In genomic region chr7:22173884-22174573, GRCh38 we compare ENCODE assay signal across 8 cellular contexts.
DNase-seq lines count a peak whose midpoint lies in the region; ATAC-seq, FAIRE-seq and TF ChIP-seq lines count a peak whose summit lies in the region.

No MANE protein-coding gene starts in this region.

- intact Hi-C loops in pancreas (cut with DNase I): no loop called here

- H3K4me1 ChIP-seq in pancreas: peaks cover 12 to 47% (median 37%) of the 10 kb centered on the region in 3 donors

- H3K36me3 ChIP-seq in pancreas: peaks cover 0 to 3% (median 0%) of the 10 kb centered on the region in 3 donors

- H3K4me3 ChIP-seq in pancreas: no peak overlapping the region

- TF ChIP-seq CTCF in pancreas (IDR thresholded peaks at IDR 0.05): no peak

- H3K9me3 ChIP-seq in pancreas: no peaks in the 10 kb centered on the region

- DNase-seq in A172 (ENCODE audit: low spot score) (peak; percentile 80), SKM-1 treated with dmso at 0.1 percent for 144 hours (lab: John Stamatoyannopoulos, UW; ENCODE audit: unreplicated experiment) (peak; percentile 32), pancreas (no peak), NCI-H345 (lab: John Stamatoyannopoulos, UW) (no peak), NCI-H774 (lab: John Stamatoyannopoulos, UW) (no peak), medulla oblongata (ENCODE audit: extremely low spot score) (no peak)

- no peak for FAIRE-seq in pancreas (lab: Jason Lieb, UNC)

- WGBS in pancreas, 2 donors: 55 to 61% methylated on average over 4 of the region's 4 CpGs

- ATAC-seq in GM18858 (IDR thresholded peaks at IDR 0.05; ENCODE audit: unreplicated experiment) (peak; percentile 90), HG02973 (IDR thresholded peaks at IDR 0.05; ENCODE audit: unreplicated experiment) (peak; percentile 85), pancreas (peak in 1 of 4 donors; percentile 28)

- peak overlapping the region in 3 of 4 donors; percentile 2 to 82 (median 78) for H3K27ac ChIP-seq in pancreas

- no peaks in the 10 kb centered on the region for H3K27me3 ChIP-seq in pancreas

Comparison
In these comparisons a context has a peak if more than half of its experiments do, and no peak if none do; other contexts are left out.
1. DNase-seq: peak in A172 (single experiment) and SKM-1 treated with dmso at 0.1 percent for 144 hours (single experiment); none in pancreas (0 of 6), NCI-H345 (single experiment), NCI-H774 (single experiment) and medulla oblongata (single experiment).